ENCODE assay signal across 18 cellular contexts in the genomic region with DNA sequence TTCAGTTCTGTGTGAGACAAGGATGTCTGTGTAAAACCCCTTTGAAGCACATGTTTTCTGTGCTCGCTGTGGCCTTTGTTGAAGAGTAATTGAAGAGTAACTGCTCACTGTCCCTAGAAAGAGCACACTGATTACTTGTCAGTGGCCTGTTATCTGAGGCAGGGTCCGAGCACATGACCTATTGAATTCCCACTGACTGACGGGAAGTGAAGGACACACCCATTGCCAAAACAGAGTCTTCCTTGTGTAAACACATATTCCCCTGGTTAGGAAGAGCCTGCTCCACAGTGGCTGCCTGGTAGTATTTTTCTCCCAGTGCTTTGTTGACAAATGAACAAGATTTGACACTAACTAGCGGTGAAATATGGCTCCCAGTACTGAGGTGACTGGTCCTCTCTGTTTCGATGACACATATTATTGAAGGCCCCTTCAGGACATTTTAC.
A peak's percentile ranks its signal among the peaks of the same experiment; 100 is the strongest.
DNase-seq lines count a peak whose midpoint lies in the region; ATAC-seq, FAIRE-seq and TF ChIP-seq lines count a peak whose summit lies in the region.
"Had no signal": no experiment of that assay in that cellular context is flagged by ENCODE, and none has a peak within 500 bp of the region (broad histone marks: within the 10 kb centered on the region; RNA-seq: fewer than 3 reads in every experiment).

No MANE protein-coding gene starts in this region.

- FAIRE-seq in HTR-8/SVneo (lab: Jason Lieb, UNC), result no peak

- H3K4me3 ChIP-seq in HUES64 (ENCODE audit: low read length), result no peak overlapping the region
- no peak overlapping the region for H3K4me3 ChIP-seq in parathyroid adenoma (ENCODE audit: low read depth, low read length)
- H3K4me3 ChIP-seq: Peyer's patch, testis had no signal

- TF ChIP-seq CTCF in parathyroid adenoma (IDR thresholded peaks at IDR 0.05), result no peak

- 67% methylated on average over 5 of the region's 5 CpGs for WGBS in HUES64

- peak; percentile 58 for ATAC-seq in GM19023 (IDR thresholded peaks at IDR 0.05; ENCODE audit: unreplicated experiment)
- ATAC-seq: foreskin keratinocyte; left ventricle myocardium superior; natural killer cell treated with Interleukin-12 subunit alpha and Interleukin-12 subunit beta and Interleukin-15 and Interleukin-18, amount 100 ng/mL, for 72 hours; sciatic nerve had no signal

- H3K79me2 ChIP-seq in parathyroid adenoma, result no peaks in the 10 kb centered on the region

- DNase-seq in foreskin melanocyte, result peak; percentile 90
- DNase-seq in GM19240 (ENCODE audit: insufficient read length, low spot score), result no peak
- DNase-seq in HTR-8/SVneo (ENCODE audit: insufficient read length, low spot score), result no peak
- DNase-seq in dedifferentiated amniotic fluid mesenchymal stem cell (ENCODE audit: extremely low spot score), result no peak
- no peak for DNase-seq in DMS53 (lab: John Stamatoyannopoulos, UW)
- DNase-seq: activated CD8-positive, alpha-beta memory T cell treated with anti-CD3 and anti-CD28 coated beads for 24 hours; foreskin keratinocyte; left ventricle myocardium superior; NCI-H1436; NCI-H526; Peyer's patch; stimulated activated CD4-positive, alpha-beta T cell treated with anti-CD3 and anti-CD28 coated beads, Interleukin-2, amount 100 ng/mL, for 24 hours; testis had no signal

- H3K9me3 ChIP-seq in HUES64 (ENCODE audit: insufficient read depth, low read depth, low read length) (no peaks in the 10 kb centered on the region), parathyroid adenoma (ENCODE audit: control insufficient read depth, low read length) (no peaks in the 10 kb centered on the region)
- H3K9me3 ChIP-seq: Peyer's patch, testis had no signal

- H3K36me3 ChIP-seq in HUES64 (ENCODE audit: insufficient read depth, low read length), result no peaks in the 10 kb centered on the region
- no peaks in the 10 kb centered on the region for H3K36me3 ChIP-seq in parathyroid adenoma (ENCODE audit: control insufficient read depth, insufficient read depth, low read length)
- H3K36me3 ChIP-seq: Peyer's patch had no signal

- H3K9ac ChIP-seq in HUES64 (ENCODE audit: low read depth, low read length) (no peak overlapping the region), parathyroid adenoma (no peak overlapping the region)

- H3K27me3 ChIP-seq in HUES64 (ENCODE audit: insufficient read depth, low read length) (no peaks in the 10 kb centered on the region), parathyroid adenoma (ENCODE audit: control insufficient read depth, insufficient read depth, low read length) (no peaks in the 10 kb centered on the region)
- H3K27me3 ChIP-seq: foreskin keratinocyte, Peyer's patch, testis had no signal

- peak overlapping the region; percentile 0 for H2AFZ ChIP-seq in parathyroid adenoma

- H3K4me1 ChIP-seq in HUES64 (ENCODE audit: insufficient read depth, low read length) (peaks cover 15% of the 10 kb centered on the region; the same call in 1 of the 2 replicates), parathyroid adenoma (no peaks in the 10 kb centered on the region)
- H3K4me1 ChIP-seq: foreskin keratinocyte, Peyer's patch, testis had no signal

- no peak overlapping the region for H3K4me2 ChIP-seq in parathyroid adenoma (ENCODE audit: low read length)

- H3K27ac ChIP-seq in HUES64 (ENCODE audit: low read depth, low read length), result peak overlapping the region; percentile 39; the same call in 1 of the 2 replicates
- H3K27ac ChIP-seq in parathyroid adenoma, result no peak overlapping the region
- H3K27ac ChIP-seq: foreskin keratinocyte, Peyer's patch, testis had no signal
